Comparison of ENCODE assay signal across 8 cellular contexts in the genomic region with DNA sequence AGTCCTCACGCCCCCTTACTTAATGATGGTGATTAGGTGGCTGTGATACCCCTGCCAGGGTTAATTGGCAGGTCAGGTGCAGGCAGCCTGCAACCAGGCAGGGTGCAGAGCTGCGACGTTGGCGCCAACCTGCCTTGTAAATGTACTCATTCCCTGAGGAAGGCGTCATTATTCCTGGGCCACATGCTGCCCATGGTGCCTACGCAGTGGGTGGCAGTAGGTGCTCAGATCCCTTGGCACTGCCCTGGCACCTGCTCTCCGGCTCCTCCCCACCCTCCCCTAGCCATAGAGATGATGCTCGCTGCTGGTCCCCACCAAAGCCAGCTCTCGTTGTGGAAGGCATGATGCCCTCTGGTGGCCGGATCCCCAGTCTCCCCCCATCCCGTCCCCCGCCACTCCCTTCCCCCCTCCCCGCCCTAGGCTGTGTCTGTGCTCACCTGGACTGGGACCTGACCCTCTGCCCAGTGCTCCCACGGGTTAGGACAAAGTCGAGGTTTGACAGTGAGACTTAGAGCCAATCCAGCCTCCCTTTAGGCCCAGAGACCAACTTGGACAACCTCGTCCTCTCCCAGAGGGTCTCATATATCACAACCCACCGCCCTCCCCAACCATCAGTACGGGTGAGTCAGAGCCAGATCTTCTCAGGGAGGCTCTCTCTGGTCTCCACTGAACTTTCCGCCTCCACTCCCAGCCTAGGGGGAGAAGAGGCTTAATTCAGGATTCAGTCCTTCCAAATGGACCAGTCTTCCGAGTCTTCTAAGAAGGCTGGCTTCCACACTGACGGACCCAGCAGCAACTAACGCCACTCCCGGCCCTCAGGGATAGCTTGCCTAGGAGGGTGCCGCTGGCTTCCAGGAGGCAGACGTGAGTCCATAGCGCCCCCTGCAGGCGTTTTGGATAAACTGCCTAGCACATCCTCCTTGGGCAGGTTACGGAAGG. TPM values are rescaled to one million over a fixed set of nuclear protein-coding genes. Genes with fewer than 3 reads are reported as not detected.
DNase-seq lines count a peak whose midpoint lies in the region; ATAC-seq, FAIRE-seq and TF ChIP-seq lines count a peak whose summit lies in the region.

No MANE protein-coding gene starts in this region.

- no peaks in the 10 kb centered on the region for H3K27me3 ChIP-seq in small intestine (ENCODE audit: control insufficient read depth in 2 of 2, insufficient read depth in 2 of 2, low read length in 2 of 2)

- in situ Hi-C loops in T47D (cut with HindIII; ENCODE audit: low pct_unique_long_range_greater_than_20kb, low sequenced_read_pairs): no loop called here

- POLR2A ChIA-PET in HEK293T (lab: Yijun Ruan, JAX): interaction anchor here (1.0 to 2.5 kb wide), 10 partner anchors 8 to 77 kb away, joined by 3 to 19 read pairs (median 6); partner anchors contain the start of genes DPM3, EFNA1 and SLC50A1

- H3K36me3 ChIP-seq in small intestine (ENCODE audit: control insufficient read depth in 2 of 2, insufficient read depth in 2 of 2, low read length in 2 of 2): peaks cover 0 to 4% of the 10 kb centered on the region in 2 donors

- WGBS in small intestine, 3 donors: 3 to 5% (median 5%) methylated on average over 27 to 28 of the region's 28 CpGs

- H3K4me1 ChIP-seq in small intestine (ENCODE audit: control insufficient read depth in 2 of 2, insufficient read depth in 1 of 2, low read depth in 1 of 2, low read length in 1 of 2): no peaks in the 10 kb centered on the region

- H3K9me3 ChIP-seq in iPS-18c (ENCODE audit: control insufficient read depth, insufficient read depth, low read length) (no peaks in the 10 kb centered on the region), small intestine (ENCODE audit: control insufficient read depth, low read depth) (no peaks in the 10 kb centered on the region)

- peak overlapping the region; percentile 40 for H3K4me3 ChIP-seq in iPS-18c (ENCODE audit: insufficient read depth, low read depth, low read length)
- no peak overlapping the region for H3K4me3 ChIP-seq in small intestine (ENCODE audit: low read depth in 1 of 2, low read length in 2 of 2)

- ATAC-seq in GM21447 (IDR thresholded peaks at IDR 0.05; ENCODE audit: unreplicated experiment): no peak

- DNase-seq in CD1c-positive myeloid dendritic cell (ENCODE audit: extremely low spot score) (peak; percentile 95), HEK293T (ENCODE audit: extremely low spot score) (peak; percentile 90), NCI-H2196 treated with DMSO at 0.1 percent for 48 hours (lab: John Stamatoyannopoulos, UW; ENCODE audit: unreplicated experiment) (peak; percentile 95), T47D (ENCODE audit: low read depth in 1 of 2, low spot score in 1 of 2) (peak; percentile 74 to 93), small intestine (peak; percentile 90)

- CTCF ChIA-PET in HEK293T (lab: Yijun Ruan, JAX): interaction anchor here (0.5 to 3.9 kb wide), 32 partner anchors 10 to 686 kb away, joined by 3 to 89 read pairs (median 4); partner anchors contain the start of gene ADAM15

- H3K27ac ChIP-seq in VCaP: no peak overlapping the region
- peak overlapping the region in 1 of 2 donors; percentile 61 for H3K27ac ChIP-seq in small intestine (ENCODE audit: low read depth in 1 of 2, low read length in 1 of 2)

- FAIRE-seq in small intestine (lab: Jason Lieb, UNC): no peak

- TF ChIP-seq CTCF in VCaP (conservative IDR thresholded peaks at IDR 0.05): peak; percentile 82

TF ChIP-seq in HEK293T, 16 proteins besides CTCF, POLR2A, EP300 and RAD21:
- TF ChIP-seq L3MBTL2 (conservative IDR thresholded peaks at IDR 0.05) (no peak), CTBP1 (IDR thresholded peaks at IDR 0.05; ENCODE audit: borderline replicate concordance) (0 out of 2 replicates have a peak, but pooled peaks have one; percentile 14), FOXK2 (IDR thresholded peaks at IDR 0.05) (no peak)

RNA-seq across cellular contexts. Expression of gene KRTCAP2, which starts 5.7 kb away (rescaled TPM):
- polyA plus RNA-seq in small intestine: 100 to 1,000 TPM; 164 to 286 (median 239) TPM

RNA-seq across cellular contexts. Expression of gene TRIM46, which starts 6.2 kb away (rescaled TPM):
- under 1 TPM in 2 of 3 donors, not detected in 1; 0.27 to 0.57 TPM for polyA plus RNA-seq in small intestine

RNA-seq across cellular contexts. Expression of gene DPM3, which starts 27.1 kb away (rescaled TPM):
- polyA plus RNA-seq in small intestine: 100 to 1,000 TPM; 215 to 306 (median 261) TPM

RNA-seq across cellular contexts. Expression of gene SLC50A1, which starts 31.8 kb away (rescaled TPM):
- polyA plus RNA-seq in small intestine: 10 to 100 TPM; 44.6 to 99.5 (median 55.9) TPM

RNA-seq across cellular contexts. Expression of gene EFNA1, which starts 39.8 kb away (rescaled TPM):
- polyA plus RNA-seq in small intestine: 100 to 1,000 TPM in 2 of 3 donors, 10 to 100 TPM in 1; 50.6 to 166 (median 154) TPM
